Comparison of ENCODE assay signal across 9 cellular contexts in the genomic region with DNA sequence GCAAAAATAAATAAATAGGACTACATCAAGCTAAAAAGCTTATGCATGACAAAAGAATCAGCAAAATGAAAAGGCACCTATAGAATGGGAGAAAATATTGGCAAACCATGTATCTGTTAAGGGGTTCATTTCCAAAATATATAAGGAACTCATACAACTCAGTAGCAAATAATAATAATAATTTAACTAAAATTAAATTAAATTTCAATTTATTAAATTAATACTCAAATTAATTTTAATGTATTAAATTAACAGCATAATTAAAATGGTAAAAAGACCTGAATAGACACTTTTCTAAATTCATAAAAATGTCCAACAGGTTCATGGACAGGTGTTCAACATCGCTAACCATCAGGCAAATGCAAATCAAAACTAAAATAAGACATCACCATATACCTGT.
"Had no signal": no experiment of that assay in that cellular context is flagged by ENCODE, and none has a peak within 500 bp of the region (broad histone marks: within the 10 kb centered on the region; RNA-seq: fewer than 3 reads in every experiment).

No MANE protein-coding gene starts in this region.

- H3K4me3 ChIP-seq: GM23248, HAP-1 had no signal

- H3K4me1 ChIP-seq: HAP-1 had no signal

- H2AFZ ChIP-seq: GM23248 had no signal

- H3K36me3 ChIP-seq: HAP-1 had no signal

- ATAC-seq: HCT116, HepG2 had no signal

- DNase-seq: GM23248, GOT3, H7, HFFc6, KG1 had no signal

- H3K9me3 ChIP-seq: HAP-1 had no signal

- H3K9ac ChIP-seq: GM23248 had no signal

- FAIRE-seq: HepG2 had no signal

- H3K27ac ChIP-seq: GM23248, HL-60 had no signal
